ENCODE assay signal across 8 cellular contexts in genomic region chr22:50563410-50564160, GRCh38. TPM values are rescaled to one million over a fixed set of nuclear protein-coding genes. Genes with fewer than 3 reads are reported as not detected.
DNase-seq lines count a peak whose midpoint lies in the region; ATAC-seq, FAIRE-seq and TF ChIP-seq lines count a peak whose summit lies in the region.

No MANE protein-coding gene starts in this region.

- FAIRE-seq in GM12892 (lab: Jason Lieb, UNC), result no peak

- H3K9me3 ChIP-seq in mammary epithelial cell (replicated peaks; ENCODE audit: insufficient read depth, low read length) (no peaks in the 10 kb centered on the region), lower lobe of right lung (no peaks in the 10 kb centered on the region), upper lobe of left lung (no peaks in the 10 kb centered on the region)

- no peaks in the 10 kb centered on the region for H4K20me1 ChIP-seq in mammary epithelial cell (ENCODE audit: insufficient read depth, low read length)

- BruUV-seq in mammary epithelial cell (replicated peaks; lab: Mats Ljungman, UMichigan), result no TSS peak

- WGBS in mammary epithelial cell (ENCODE audit: low coverage, missing lambda C conversion rate), result 17% methylated on average over 16 of the region's 17 CpGs
- 29 to 31% methylated on average over 16 to 17 of the region's 17 CpGs for WGBS in upper lobe of left lung, 2 donors

- no peaks in the 10 kb centered on the region for H3K36me3 ChIP-seq in mammary epithelial cell (ENCODE audit: insufficient read depth, low read length)
- no peaks in the 10 kb centered on the region for H3K36me3 ChIP-seq in lower lobe of right lung
- peaks cover 0 to 8% (median 0%) of the 10 kb centered on the region in 4 donors for H3K36me3 ChIP-seq in upper lobe of left lung

- H3K27me3 Mint-ChIP-seq in activated naive CD4-positive, alpha-beta T cell treated with anti-CD3 and anti-CD28 coated beads for 36 hours (ENCODE audit: low read depth), result no peaks in the 10 kb centered on the region

- H3K9ac ChIP-seq in mammary epithelial cell (ENCODE audit: insufficient read depth, low read length), result no peak overlapping the region

- H2AFZ ChIP-seq in mammary epithelial cell (ENCODE audit: low read depth, low read length), result peak overlapping the region; percentile 90

- no peaks in the 10 kb centered on the region for H3K9me3 Mint-ChIP-seq in activated naive CD4-positive, alpha-beta T cell treated with anti-CD3 and anti-CD28 coated beads for 36 hours

- no peaks in the 10 kb centered on the region for H3K79me2 ChIP-seq in mammary epithelial cell (ENCODE audit: insufficient read depth, low read length)

- peaks cover 13% of the 10 kb centered on the region for H3K4me1 Mint-ChIP-seq in activated naive CD4-positive, alpha-beta T cell treated with anti-CD3 and anti-CD28 coated beads for 36 hours (ENCODE audit: low read depth)

- CTCF ChIA-PET in activated naive CD4-positive, alpha-beta T cell treated with anti-CD3 and anti-CD28 coated beads for 36 hours (lab: Charles Lee), result interaction anchor here (0.7 to 2.8 kb wide), 17 partner anchors 9 to 311 kb away, joined by 3 to 13 read pairs (median 4); partner anchors contain the start of genes KLHDC7B and SCO2
- CTCF ChIA-PET in mammary epithelial cell (lab: Charles Lee; ENCODE audit: low non-redundant PET), result interaction anchor here (0.9 kb wide), 1 partner anchor 38 kb away, joined by 7 read pairs; no protein-coding TSS in a partner anchor

- peaks cover 4% of the 10 kb centered on the region for H3K36me3 Mint-ChIP-seq in activated naive CD4-positive, alpha-beta T cell treated with anti-CD3 and anti-CD28 coated beads for 36 hours (ENCODE audit: low read depth)

- TF ChIP-seq POLR2A in upper lobe of left lung (IDR thresholded peaks at IDR 0.05) (no peak), GM12892 (IDR thresholded peaks at IDR 0.05; ENCODE audit: low read depth, low read length) (no peak)

- H3K27me3 ChIP-seq in mammary epithelial cell (ENCODE audit: insufficient read depth, low read length) (no peaks in the 10 kb centered on the region), lower lobe of right lung (ENCODE audit: low read depth) (no peaks in the 10 kb centered on the region), upper lobe of left lung (no peaks in the 10 kb centered on the region)

- H3K4me1 ChIP-seq in mammary epithelial cell (ENCODE audit: insufficient read depth, low read length), result peaks cover 15% of the 10 kb centered on the region
- H3K4me1 ChIP-seq in lower lobe of right lung, result peaks cover 8% of the 10 kb centered on the region
- peaks cover 7 to 13% (median 10%) of the 10 kb centered on the region in 4 donors for H3K4me1 ChIP-seq in upper lobe of left lung

- TF ChIP-seq CTCF in mammary epithelial cell (conservative IDR thresholded peaks at IDR 0.05 in 1 of 2, IDR thresholded peaks at IDR 0.05 in 1 of 2; ENCODE audit: extremely low read depth in 1 of 2, insufficient read depth in 1 of 2, low read depth in 1 of 2, low read length in 2 of 2) (no peak), lower lobe of right lung (IDR thresholded peaks at IDR 0.05) (no peak), upper lobe of left lung (IDR thresholded peaks at IDR 0.05) (no peak)

- in situ Hi-C loops in mammary epithelial cell (cut with MboI; ENCODE audit: low sequenced_read_pairs in 2 of 2), result no loop called here

- no peak for TF ChIP-seq EP300 in upper lobe of left lung (IDR thresholded peaks at IDR 0.05)

- no peak for DNase-seq in activated naive CD4-positive, alpha-beta T cell treated with anti-CD3 and anti-CD28 coated beads for 36 hours
- DNase-seq in activated naive CD4-positive, alpha-beta T cell (lab: John Stamatoyannopoulos, UW), result no peak
- DNase-seq in mammary epithelial cell (no peak), lower lobe of right lung (no peak), upper lobe of left lung (peak in 1 of 2 donors; percentile 85), NCI-H82 (lab: John Stamatoyannopoulos, UW) (no peak), GM12892 (ENCODE audit: insufficient read length) (no peak)

- peak overlapping the region; percentile 85 for H3K4me3 Mint-ChIP-seq in activated naive CD4-positive, alpha-beta T cell treated with anti-CD3 and anti-CD28 coated beads for 36 hours

- dilution Hi-C loops in mammary epithelial cell (cut with HindIII; ENCODE audit: low sequenced_read_pairs), result loop anchor here (10.0 kb wide), 1 partner anchor 409 kb away; no protein-coding TSS in a partner anchor

- no peak overlapping the region for H3K27ac Mint-ChIP-seq in activated naive CD4-positive, alpha-beta T cell treated with anti-CD3 and anti-CD28 coated beads for 36 hours

- peak; percentile 37 to 51 for ATAC-seq in lower lobe of right lung
- ATAC-seq in upper lobe of left lung (ENCODE audit: low FRiP score in 2 of 2), result peak in 1 of 2 donors; percentile 54
- ATAC-seq in GM21619 (IDR thresholded peaks at IDR 0.05; ENCODE audit: unreplicated experiment), result no peak

- peak overlapping the region; percentile 85 for H3K4me2 ChIP-seq in mammary epithelial cell (ENCODE audit: insufficient read depth, low read depth, low read length)

- intact Hi-C loops in activated naive CD4-positive, alpha-beta T cell treated with anti-CD3 and anti-CD28 coated beads for 36 hours (cut with micrococcal nuclease), result no loop called here
- intact Hi-C loops in mammary epithelial cell (cut with micrococcal nuclease), result loop anchor here (1.0 kb wide), 1 partner anchor 57 kb away; no protein-coding TSS in a partner anchor
- intact Hi-C loops in lower lobe of right lung (cut with DNase I), result no loop called here

- peak overlapping the region; percentile 57 to 79 (median 69) for H3K4me3 ChIP-seq in mammary epithelial cell (replicated peaks in 1 of 3; ENCODE audit: insufficient read depth in 1 of 3, low read depth in 2 of 3, low read length in 3 of 3)
- H3K4me3 ChIP-seq in lower lobe of right lung, result peak overlapping the region; percentile 70
- peak overlapping the region; percentile 47 to 80 (median 58) for H3K4me3 ChIP-seq in upper lobe of left lung

- H3K27ac ChIP-seq in mammary epithelial cell (ENCODE audit: insufficient read depth, low read depth, low read length), result no peak overlapping the region
- peak overlapping the region; percentile 75 for H3K27ac ChIP-seq in lower lobe of right lung
- H3K27ac ChIP-seq in upper lobe of left lung, result peak overlapping the region; percentile 63 to 82 (median 76)

RNA-seq across cellular contexts. Expression of gene SYCE3, which starts 0.9 kb away (rescaled TPM):
- 1 to 10 TPM in 1 of 2 experiments, under 1 TPM in 1; 0.91 to 2.0 TPM for total RNA-seq in activated naive CD4-positive, alpha-beta T cell treated with anti-CD3 and anti-CD28 coated beads for 36 hours
- total RNA-seq in mammary epithelial cell (not detected), lower lobe of right lung (not detected), upper lobe of left lung (1 to 10 TPM in 1 of 6 donors, not detected in 5; 3.4 TPM)
- polyA plus RNA-seq in mammary epithelial cell, result 1.1 TPM
- not detected for polyA minus RNA-seq in mammary epithelial cell
- 0.87 TPM for polyA plus RNA-seq in GM12892 (2012; ENCODE audit: missing spikeins)

RNA-seq across cellular contexts. Expression of gene CPT1B, which starts 14.6 kb away (rescaled TPM):
- 10 to 100 TPM; 37.3 to 43.7 TPM for total RNA-seq in activated naive CD4-positive, alpha-beta T cell treated with anti-CD3 and anti-CD28 coated beads for 36 hours
- total RNA-seq in mammary epithelial cell (10 to 100 TPM in 1 of 2 donors, 1 to 10 TPM in 1; 5.5 to 20.5 TPM), lower lobe of right lung (12.6 TPM), upper lobe of left lung (10 to 100 TPM in 5 of 6 donors, 1 to 10 TPM in 1; 7.3 to 54.5 (median 19.4) TPM)
- 3.7 TPM for polyA plus RNA-seq in mammary epithelial cell
- polyA minus RNA-seq in mammary epithelial cell, result not detected
- 56.2 TPM for polyA plus RNA-seq in GM12892 (2012; ENCODE audit: missing spikeins)

RNA-seq across cellular contexts. Expression of gene KLHDC7B, which starts 17.9 kb away (rescaled TPM):
- total RNA-seq in activated naive CD4-positive, alpha-beta T cell treated with anti-CD3 and anti-CD28 coated beads for 36 hours, result 1 to 10 TPM; 7.4 to 7.6 TPM
- total RNA-seq in mammary epithelial cell (1 to 10 TPM in 1 of 2 donors, under 1 TPM in 1; under 0.01 to 1.9 TPM), lower lobe of right lung (0.77 TPM), upper lobe of left lung (1 to 10 TPM in 2 of 6 donors, under 1 TPM in 2, not detected in 2; 0.39 to 1.5 (median 0.81) TPM)
- 0.01 TPM for polyA plus RNA-seq in mammary epithelial cell
- polyA minus RNA-seq in mammary epithelial cell, result not detected
- 0.47 TPM for polyA plus RNA-seq in GM12892 (2012; ENCODE audit: missing spikeins)

RNA-seq across cellular contexts. Expression of gene CHKB, which starts 19.1 kb away (rescaled TPM):
- total RNA-seq in activated naive CD4-positive, alpha-beta T cell treated with anti-CD3 and anti-CD28 coated beads for 36 hours, result 10 to 100 TPM; 71.0 to 81.4 TPM
- 10 to 100 TPM; 23.7 to 54.4 TPM for total RNA-seq in mammary epithelial cell
- polyA plus RNA-seq in mammary epithelial cell, result 28.0 TPM
- polyA minus RNA-seq in mammary epithelial cell, result 3.9 TPM
- total RNA-seq in lower lobe of right lung, result 76.7 TPM
- 100 to 1,000 TPM in 2 of 6 donors, 10 to 100 TPM in 4; 42.7 to 294 (median 87.8) TPM for total RNA-seq in upper lobe of left lung
- 65.1 TPM for polyA plus RNA-seq in GM12892 (2012; ENCODE audit: missing spikeins)

RNA-seq across cellular contexts. Expression of gene TYMP, which starts 33.8 kb away (rescaled TPM):
- 10 to 100 TPM; 43.7 to 49.6 TPM for total RNA-seq in activated naive CD4-positive, alpha-beta T cell treated with anti-CD3 and anti-CD28 coated beads for 36 hours
- total RNA-seq in mammary epithelial cell, result 10 to 100 TPM in 1 of 2 donors, 1 to 10 TPM in 1; 4.9 to 45.5 TPM
- 2.1 TPM for polyA plus RNA-seq in mammary epithelial cell
- not detected for polyA minus RNA-seq in mammary epithelial cell
- total RNA-seq in lower lobe of right lung, result 151 TPM
- total RNA-seq in upper lobe of left lung, result 100 to 1,000 TPM; 162 to 346 (median 248) TPM
- polyA plus RNA-seq in GM12892 (2012; ENCODE audit: missing spikeins), result 9.6 TPM
